ENCODE assay signal across 12 cellular contexts in genomic region chr4:74108457-74109115, GRCh38. TPM values are rescaled to one million over a fixed set of nuclear protein-coding genes. Genes with fewer than 3 reads are reported as not detected.
A peak's percentile ranks its signal among the peaks of the same experiment; 100 is the strongest.
DNase-seq lines count a peak whose midpoint lies in the region; ATAC-seq and TF ChIP-seq lines count a peak whose summit lies in the region.
"Had no signal": no experiment of that assay in that cellular context is flagged by ENCODE, and none has a peak within 500 bp of the region (broad histone marks: within the 10 kb centered on the region; RNA-seq: fewer than 3 reads in every experiment).

No MANE protein-coding gene starts in this region.

- H3K27ac ChIP-seq in ACC112 (ENCODE audit: low read depth, low read length) (peak overlapping the region; percentile 100), adrenal gland (peak overlapping the region in 3 of 5 donors; percentile 15 to 79 (median 41)), foreskin keratinocyte (peak overlapping the region; percentile 85), osteoblast (ENCODE audit: low read depth, low read length) (peak overlapping the region; percentile 100)

- 94 to 97% (median 97%) methylated on average over 1 of the region's 1 CpG for WGBS in adrenal gland, 4 donors

- no peak for TF ChIP-seq POLR2A in adrenal gland (IDR thresholded peaks at IDR 0.05)

- H3K9me3 ChIP-seq in adrenal gland (replicated peaks in 1 of 3) (peaks cover 0 to 7% (median 0%) of the 10 kb centered on the region in 3 donors), osteoblast (ENCODE audit: low read depth, low read length) (no peaks in the 10 kb centered on the region)

- H3K27me3 ChIP-seq in ACC112 (ENCODE audit: insufficient read depth, low read length) (no peaks in the 10 kb centered on the region), adrenal gland (no peaks in the 10 kb centered on the region), foreskin keratinocyte (no peaks in the 10 kb centered on the region), osteoblast (ENCODE audit: insufficient read depth, low read length) (no peaks in the 10 kb centered on the region)

- H3K4me2 ChIP-seq in osteoblast (ENCODE audit: insufficient read depth, low read length): peak overlapping the region; percentile 84

- H3K36me3 ChIP-seq in ACC112 (ENCODE audit: insufficient read depth, low read length): no peaks in the 10 kb centered on the region
- H3K36me3 ChIP-seq in adrenal gland (replicated peaks in 1 of 2): no peaks in the 10 kb centered on the region
- H3K36me3 ChIP-seq in osteoblast (ENCODE audit: insufficient read depth, low read length): no peaks in the 10 kb centered on the region

- DNase-seq in adrenal gland: no peak
- DNase-seq in foreskin keratinocyte: no peak
- no peak for DNase-seq in osteoblast (ENCODE audit: insufficient read length, low spot score, missing footprints)
- DNase-seq in hypothalamus (lab: John Stamatoyannopoulos, UW): no peak
- DNase-seq in SKM-1 treated with dmso at 0.1 percent for 144 hours (lab: John Stamatoyannopoulos, UW; ENCODE audit: unreplicated experiment): no peak
- DNase-seq: activated naive CD4-positive, alpha-beta T cell treated with anti-CD3 and anti-CD28 coated beads, Interleukin-2, amount 50 U/mL, for 16 hours; DMS 273 treated with DMSO at 0.1 percent for 48 hours; naive thymus-derived CD8-positive, alpha-beta T cell; NCI-H1092 had no signal

- intact Hi-C loops in adrenal gland (cut with DNase I): no loop called here

- H3K79me2 ChIP-seq in ACC112 (ENCODE audit: control insufficient read depth, insufficient read depth, low read length, unreplicated experiment): no peaks in the 10 kb centered on the region
- H3K79me2 ChIP-seq in osteoblast (ENCODE audit: insufficient read depth, low read length): no peaks in the 10 kb centered on the region

- ATAC-seq in foreskin keratinocyte (peak; percentile 3), GM18498 (IDR thresholded peaks at IDR 0.05; ENCODE audit: unreplicated experiment) (no peak), GM18519 (IDR thresholded peaks at IDR 0.05; ENCODE audit: low FRiP score, unreplicated experiment) (no peak)
- ATAC-seq: naive thymus-derived CD8-positive, alpha-beta T cell had no signal

- H2AFZ ChIP-seq in ACC112 (ENCODE audit: low read length, unreplicated experiment) (no peak overlapping the region), osteoblast (ENCODE audit: low read length) (no peak overlapping the region)

- H3K4me1 ChIP-seq in ACC112 (ENCODE audit: control insufficient read depth, insufficient read depth, low read length, unreplicated experiment) (peaks cover 85% of the 10 kb centered on the region), adrenal gland (replicated peaks in 1 of 2) (peaks cover 0 to 32% of the 10 kb centered on the region in 2 donors), foreskin keratinocyte (peaks cover 53% of the 10 kb centered on the region), osteoblast (ENCODE audit: insufficient read depth, low read length) (peaks cover 59% of the 10 kb centered on the region)

- H3K4me3 ChIP-seq in ACC112 (ENCODE audit: low read depth, low read length) (peak overlapping the region; percentile 44; the same call in 1 of the 2 replicates), adrenal gland (no peak overlapping the region), osteoblast (ENCODE audit: insufficient read depth, low read length) (no peak overlapping the region)

- no peaks in the 10 kb centered on the region for H4K20me1 ChIP-seq in osteoblast (ENCODE audit: insufficient read depth, low read length)

- no peak for TF ChIP-seq CTCF in adrenal gland (IDR thresholded peaks at IDR 0.05)
- TF ChIP-seq CTCF in foreskin keratinocyte (conservative IDR thresholded peaks at IDR 0.05): no peak
- no peak for TF ChIP-seq CTCF in osteoblast (IDR thresholded peaks at IDR 0.05; ENCODE audit: extremely low read depth, low read depth, low read length)

RNA-seq across cellular contexts. Expression of gene CXCL2, which starts 9.6 kb away (rescaled TPM):
- 10 to 100 TPM in 1 of 8 donors, 1 to 10 TPM in 7; 2.4 to 13.9 (median 6.2) TPM for total RNA-seq in adrenal gland
- polyA plus RNA-seq in adrenal gland: 10 to 100 TPM in 1 of 3 donors, 1 to 10 TPM in 2; 2.2 to 18.8 (median 5.4) TPM
- total RNA-seq in foreskin keratinocyte: 1.5 and 4.0 TPM in 2 replicates
- polyA plus RNA-seq in foreskin keratinocyte: 1.5 and 4.0 TPM in 2 replicates
- total RNA-seq in osteoblast: 0.59 and 1.1 TPM in 2 replicates
- total RNA-seq: naive thymus-derived CD8-positive, alpha-beta T cell had no signal
- polyA plus RNA-seq: naive thymus-derived CD8-positive, alpha-beta T cell had no signal

RNA-seq across cellular contexts. Expression of gene MTHFD2L, which starts 49.3 kb away (rescaled TPM):
- 10 to 100 TPM; 13.2 to 21.8 (median 15.9) TPM for total RNA-seq in adrenal gland
- polyA plus RNA-seq in adrenal gland: 10 to 100 TPM in 2 of 3 donors, 1 to 10 TPM in 1; 9.8 to 25.9 (median 10.3) TPM
- 6.1 and 15.4 TPM in 2 replicates for total RNA-seq in foreskin keratinocyte
- 3.5 and 10.8 TPM in 2 replicates for polyA plus RNA-seq in foreskin keratinocyte
- 10.3 and 13.0 TPM in 2 replicates for total RNA-seq in osteoblast

Comparison
In these comparisons a context has a peak if more than half of its experiments do, and no peak if none do; other contexts are left out.
1. H3K27ac ChIP-seq: peak in every context shown above with its lines; median percentile 100 in ACC112; 100 in osteoblast; 85 in foreskin keratinocyte; 41 in adrenal gland.